8 cellular contexts compared by ENCODE assay signal in the genomic region with DNA sequence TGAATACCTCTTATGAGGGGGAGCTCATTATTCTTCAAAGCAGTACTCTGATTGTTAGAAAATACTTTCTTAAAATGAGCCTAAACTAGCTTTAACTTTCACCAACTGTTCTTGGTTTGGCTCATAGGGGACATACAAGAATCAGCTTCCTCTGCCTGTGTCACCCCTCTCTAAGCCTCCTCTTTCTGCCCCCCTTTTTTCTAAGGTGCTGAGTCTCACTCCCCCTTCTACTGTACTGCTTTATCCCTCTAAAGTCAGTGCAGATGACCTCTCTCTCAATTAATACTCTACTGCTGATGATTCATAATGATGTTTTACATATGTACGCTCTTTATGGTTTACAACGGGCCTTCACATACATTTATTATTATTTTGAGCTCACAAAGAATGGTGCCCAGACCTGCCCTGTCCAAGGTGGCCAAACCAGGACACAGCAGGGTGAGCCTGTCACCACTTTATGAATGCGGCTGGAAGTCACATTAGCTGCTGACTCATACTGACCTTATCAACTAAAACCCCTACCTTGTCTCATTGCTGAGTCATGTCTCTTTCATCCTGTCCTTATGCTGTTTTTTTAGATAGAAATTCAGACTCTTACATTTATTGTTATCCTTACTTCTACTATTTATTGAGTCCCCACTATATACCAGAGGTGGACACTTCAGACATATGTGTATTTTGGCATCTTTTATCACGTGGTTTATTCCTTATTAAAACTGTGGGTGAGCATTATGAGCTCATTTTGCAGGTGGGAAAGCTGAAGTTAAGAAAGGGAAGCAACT.
DNase-seq lines count a peak whose midpoint lies in the region; ATAC-seq, FAIRE-seq and TF ChIP-seq lines count a peak whose summit lies in the region.

No MANE protein-coding gene starts in this region.

- peak overlapping the region; percentile 10 for H3K4me2 ChIP-seq in keratinocyte (ENCODE audit: control insufficient read depth, extremely low read depth, insufficient read depth, low read depth, low read length)

- H3K27ac ChIP-seq in keratinocyte (ENCODE audit: control insufficient read depth, insufficient read depth, low read length): no peak overlapping the region

- peak; percentile 80 for FAIRE-seq in keratinocyte (lab: Jason Lieb, UNC)

- H3K9me1 ChIP-seq in keratinocyte (ENCODE audit: control insufficient read depth, extremely low read depth, insufficient read depth, low read length): no peaks in the 10 kb centered on the region

- no peak overlapping the region for H3K4me3 ChIP-seq in keratinocyte (ENCODE audit: control insufficient read depth in 2 of 3, extremely low read depth in 1 of 3, insufficient read depth in 2 of 3, low read depth in 1 of 3, low read length in 3 of 3)

- peaks cover 2% of the 10 kb centered on the region for H3K9me3 ChIP-seq in keratinocyte (ENCODE audit: control insufficient read depth, low read depth, low read length)

- no peak overlapping the region for H3K9ac ChIP-seq in keratinocyte (ENCODE audit: control insufficient read depth, extremely low read depth, insufficient read depth, low read length)

- no peaks in the 10 kb centered on the region for H3K79me2 ChIP-seq in keratinocyte (ENCODE audit: control insufficient read depth, insufficient read depth, low read length)

- dilution Hi-C loops in keratinocyte (cut with MboI; ENCODE audit: extremely low pct_ligation_motif_present, low sequenced_read_pairs): no loop called here

- H4K20me1 ChIP-seq in keratinocyte (ENCODE audit: control insufficient read depth, extremely low read depth, insufficient read depth, low read length): no peaks in the 10 kb centered on the region

- TF ChIP-seq CTCF in keratinocyte (optimal IDR thresholded peaks at IDR 0.05 in 1 of 3, IDR thresholded peaks at IDR 0.05 in 1 of 3, conservative IDR thresholded peaks at IDR 0.05 in 1 of 3; ENCODE audit: extremely low read depth in 1 of 3, insufficient read depth in 2 of 3, low read length in 3 of 3): no peak

- no peak overlapping the region for H2AFZ ChIP-seq in keratinocyte (ENCODE audit: control insufficient read depth, low read length)

- H3K4me1 ChIP-seq in keratinocyte (ENCODE audit: control insufficient read depth, extremely low read depth, insufficient read depth, low read length): peaks cover 19% of the 10 kb centered on the region

- ATAC-seq in HG03060 (IDR thresholded peaks at IDR 0.05; ENCODE audit: low read depth, unreplicated experiment) (peak; percentile 47), HG02981 (IDR thresholded peaks at IDR 0.05; ENCODE audit: unreplicated experiment) (no peak)

- H3K36me3 ChIP-seq in keratinocyte (ENCODE audit: control insufficient read depth in 2 of 2, extremely low read depth in 1 of 2, insufficient read depth in 2 of 2, low read length in 2 of 2): no peaks in the 10 kb centered on the region

- no peaks in the 10 kb centered on the region for H3K27me3 ChIP-seq in keratinocyte (ENCODE audit: control insufficient read depth, extremely low read depth, insufficient read depth, low read length)

- DNase-seq in NK-92 treated with Interleukin-12 subunit alpha and Interleukin-12 subunit beta, amount 100 ng/mL, for 24 hours (lab: John Stamatoyannopoulos, UW): peak; percentile 18
- DNase-seq in NK-92 (lab: John Stamatoyannopoulos, UW; ENCODE audit: unreplicated experiment) (no peak), SW480 (ENCODE audit: low spot score) (peak; percentile 93), keratinocyte (ENCODE audit: low read depth, low spot score) (peak; percentile 46), foreskin melanocyte (no peak), GF-D8 (lab: John Stamatoyannopoulos, UW) (no peak)

Comparison
In these comparisons a context has a peak if more than half of its experiments do, and no peak if none do; other contexts are left out.
1. DNase-seq: peak in NK-92 treated with Interleukin-12 subunit alpha and Interleukin-12 subunit beta, amount 100 ng/mL, for 24 hours (single experiment), SW480 (single experiment) and keratinocyte (single experiment); none in NK-92 (single experiment), foreskin melanocyte (single experiment) and GF-D8 (single experiment).